13 cellular contexts compared by ENCODE assay signal in the genomic region with DNA sequence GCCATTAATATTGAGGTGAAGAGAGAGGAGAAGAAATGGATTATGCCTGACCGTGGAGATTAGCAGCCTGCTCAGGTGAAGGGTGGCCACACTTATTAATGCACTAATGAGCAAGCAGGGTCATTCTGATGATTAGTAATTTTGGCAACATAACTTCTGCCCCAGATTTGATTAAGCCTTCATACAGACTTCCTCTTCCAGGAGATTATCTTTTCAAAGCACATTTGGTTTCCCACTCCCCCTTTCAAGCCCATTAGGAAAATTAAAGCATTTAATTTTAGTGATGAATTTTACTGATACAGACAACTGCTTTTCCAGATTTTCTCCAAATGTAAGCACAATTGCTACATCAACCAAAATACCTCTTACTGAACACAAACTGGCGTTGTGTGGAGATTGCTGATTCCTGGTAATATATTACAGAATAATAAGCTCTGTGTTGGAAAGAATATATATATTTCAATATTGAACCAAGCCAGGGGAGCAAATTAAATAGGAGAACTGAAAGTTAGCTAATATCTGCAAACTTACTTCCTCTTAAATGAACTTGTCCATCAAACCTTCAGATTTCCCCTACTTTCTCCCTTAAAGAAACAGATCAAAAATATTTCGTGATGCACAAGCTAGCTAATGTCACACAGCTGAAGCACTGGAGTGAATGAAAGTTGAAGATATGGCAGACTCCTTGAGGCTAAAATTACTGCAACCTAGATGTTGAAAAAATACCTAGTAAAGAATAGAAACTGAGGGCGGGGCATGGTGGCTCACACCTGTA.
DNase-seq lines count a peak whose midpoint lies in the region; ATAC-seq and TF ChIP-seq lines count a peak whose summit lies in the region.
"Had no signal": no experiment of that assay in that cellular context is flagged by ENCODE, and none has a peak within 500 bp of the region (broad histone marks: within the 10 kb centered on the region; RNA-seq: fewer than 3 reads in every experiment).

No MANE protein-coding gene starts in this region.

- ATAC-seq in activated CD4-positive, alpha-beta T cell treated with anti-CD3 and anti-CD28 coated beads for 36 hours, result no peak
- ATAC-seq in HG02798 (IDR thresholded peaks at IDR 0.05; ENCODE audit: poor library complexity, unreplicated experiment), result peak; percentile 29
- no peak for ATAC-seq in left colon

- H3K27me3 Mint-ChIP-seq in activated CD4-positive, alpha-beta T cell treated with anti-CD3 and anti-CD28 coated beads for 36 hours, result no peaks in the 10 kb centered on the region
- H3K27me3 Mint-ChIP-seq: central memory CD8-positive, alpha-beta T cell had no signal

- no peak overlapping the region for H3K4me2 ChIP-seq in osteoblast (ENCODE audit: insufficient read depth, low read length)

- no peaks in the 10 kb centered on the region for H3K9me3 Mint-ChIP-seq in activated CD4-positive, alpha-beta T cell treated with anti-CD3 and anti-CD28 coated beads for 36 hours (ENCODE audit: low read depth)
- H3K9me3 Mint-ChIP-seq: central memory CD8-positive, alpha-beta T cell had no signal

- peak overlapping the region; percentile 35 for H3K27ac Mint-ChIP-seq in activated CD4-positive, alpha-beta T cell treated with anti-CD3 and anti-CD28 coated beads for 36 hours

- no peaks in the 10 kb centered on the region for H3K79me2 ChIP-seq in osteoblast (ENCODE audit: insufficient read depth, low read length)

- no peaks in the 10 kb centered on the region for H4K20me1 ChIP-seq in osteoblast (ENCODE audit: insufficient read depth, low read length)

- CTCF ChIA-PET in activated CD4-positive, alpha-beta T cell treated with anti-CD3 and anti-CD28 coated beads for 36 hours (lab: Charles Lee), result interaction anchor here (0.9 to 1.4 kb wide), 4 partner anchors 8 to 30 kb away, joined by 3 to 4 read pairs (median 4); no protein-coding TSS in a partner anchor

- no peak overlapping the region for H3K27ac ChIP-seq in osteoblast (ENCODE audit: low read depth, low read length)

- POLR2A ChIA-PET in activated CD4-positive, alpha-beta T cell treated with anti-CD3 and anti-CD28 coated beads for 36 hours (lab: Charles Lee), result interaction anchor here (0.6 to 1.3 kb wide), 4 partner anchors 8 to 27 kb away, joined by 3 to 5 read pairs (median 4); no protein-coding TSS in a partner anchor

- H3K36me3 Mint-ChIP-seq in activated CD4-positive, alpha-beta T cell treated with anti-CD3 and anti-CD28 coated beads for 36 hours (ENCODE audit: low read depth), result peaks cover 20% of the 10 kb centered on the region

- TF ChIP-seq CTCF in retinal pigment epithelial cell (conservative IDR thresholded peaks at IDR 0.05; ENCODE audit: low read depth, low read length), result no peak
- TF ChIP-seq CTCF in osteoblast (IDR thresholded peaks at IDR 0.05; ENCODE audit: extremely low read depth, low read depth, low read length), result no peak

- H2AFZ ChIP-seq in osteoblast (ENCODE audit: low read length), result no peak overlapping the region

- DNase-seq in activated CD4-positive, alpha-beta T cell treated with anti-CD3 and anti-CD28 coated beads for 36 hours, result no peak
- DNase-seq in activated CD4-positive, alpha-beta T cell treated with anti-CD3 and anti-CD28 coated beads, Interleukin-2, amount 50 U/mL, for 4 hours, result no peak
- peak; percentile 66 for DNase-seq in SIG-M5 treated with dmso at 0.1 percent for 504 hours (lab: John Stamatoyannopoulos, UW; ENCODE audit: unreplicated experiment)
- DNase-seq in retinal pigment epithelial cell (ENCODE audit: low read depth), result peak; percentile 26
- DNase-seq in NCI-H1048 (lab: John Stamatoyannopoulos, UW), result no peak
- no peak for DNase-seq in left colon
- no peak for DNase-seq in osteoblast (ENCODE audit: insufficient read length, low spot score, missing footprints)
- DNase-seq: 8988T, NCI-H1092, T1000 had no signal

- H3K27me3 ChIP-seq in osteoblast (ENCODE audit: insufficient read depth, low read length), result no peaks in the 10 kb centered on the region

- no peaks in the 10 kb centered on the region for H3K4me1 ChIP-seq in osteoblast (ENCODE audit: insufficient read depth, low read length)
- H3K4me1 ChIP-seq: HAP-1 had no signal

- H3K9me3 ChIP-seq in osteoblast (ENCODE audit: low read depth, low read length), result no peaks in the 10 kb centered on the region
- H3K9me3 ChIP-seq: HAP-1 had no signal

- H3K36me3 ChIP-seq in osteoblast (ENCODE audit: insufficient read depth, low read length), result no peaks in the 10 kb centered on the region
- H3K36me3 ChIP-seq: HAP-1 had no signal

- intact Hi-C loops in activated CD4-positive, alpha-beta T cell treated with anti-CD3 and anti-CD28 coated beads for 36 hours (cut with DNase I, micrococcal nuclease), result loop anchor here in 1 of 2 experiments (1.0 to 5.0 kb wide), 6 partner anchors 8 to 748 kb away; no protein-coding TSS in a partner anchor
- intact Hi-C loops in left colon (cut with DNase I, micrococcal nuclease), result no loop called here

- H3K4me3 Mint-ChIP-seq in activated CD4-positive, alpha-beta T cell treated with anti-CD3 and anti-CD28 coated beads for 36 hours, result no peak overlapping the region
- H3K4me3 Mint-ChIP-seq: central memory CD8-positive, alpha-beta T cell had no signal

- H3K4me3 ChIP-seq in retinal pigment epithelial cell (ENCODE audit: low read length) (no peak overlapping the region), osteoblast (ENCODE audit: insufficient read depth, low read length) (no peak overlapping the region)
- H3K4me3 ChIP-seq: HAP-1 had no signal

- peaks cover 56% of the 10 kb centered on the region for H3K4me1 Mint-ChIP-seq in activated CD4-positive, alpha-beta T cell treated with anti-CD3 and anti-CD28 coated beads for 36 hours

Comparison
In these comparisons a context has a peak if more than half of its experiments do, and no peak if none do; other contexts are left out.
1. DNase-seq: peak in SIG-M5 treated with dmso at 0.1 percent for 504 hours (single experiment) and retinal pigment epithelial cell (single experiment); none in activated CD4-positive, alpha-beta T cell treated with anti-CD3 and anti-CD28 coated beads for 36 hours (single experiment), activated CD4-positive, alpha-beta T cell treated with anti-CD3 and anti-CD28 coated beads, Interleukin-2, amount 50 U/mL, for 4 hours (0 of 2), NCI-H1048 (single experiment), left colon (0 of 2) and osteoblast (single experiment).